1 cellular context compared by ENCODE assay signal in the genomic region with DNA sequence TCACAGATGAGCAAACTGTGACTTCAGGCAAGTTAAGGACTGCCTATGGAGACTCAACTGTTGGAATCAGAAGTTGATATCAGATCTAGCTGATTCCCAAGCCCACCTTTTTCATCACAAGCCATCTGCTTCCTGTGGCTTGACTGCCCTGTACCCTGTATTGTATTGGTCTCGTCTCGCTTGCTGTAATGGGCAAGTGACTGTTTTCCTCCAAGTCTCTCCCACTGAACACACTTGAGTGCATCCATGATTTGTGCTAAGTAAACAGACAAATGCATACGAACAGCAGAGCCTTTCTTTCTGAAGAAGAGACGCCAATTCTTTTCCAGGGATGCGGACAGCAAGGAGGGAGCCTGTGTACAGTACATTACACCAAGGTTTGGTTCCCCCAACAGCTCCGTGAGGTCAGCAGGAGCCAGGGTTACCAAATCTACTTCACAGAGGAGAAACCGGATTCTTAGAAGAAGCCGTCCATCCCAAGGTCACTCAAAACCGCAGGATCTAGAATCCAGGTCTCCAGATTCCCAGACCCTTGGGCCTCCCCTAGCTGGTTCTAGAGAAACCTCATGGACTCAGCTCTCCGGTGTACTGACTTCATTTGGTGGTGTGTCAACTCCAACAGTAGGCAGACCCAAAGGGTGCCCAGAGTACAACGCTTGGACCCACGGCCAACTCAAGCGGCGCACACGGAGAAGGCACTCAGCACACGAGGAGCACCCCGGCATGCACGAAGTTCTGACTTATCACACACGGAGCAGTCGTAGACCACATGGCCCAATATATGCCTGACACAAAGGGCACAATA.
TF ChIP-seq lines count a peak whose summit lies in the region.

No MANE protein-coding gene starts in this region.

TF ChIP-seq in GM12878, 131 proteins besides CTCF, POLR2A, EP300 and RAD21:
- TF ChIP-seq RB1 (IDR thresholded peaks at IDR 0.05; ENCODE audit: borderline replicate concordance), result no peak
- TF ChIP-seq ATF2 (IDR thresholded peaks at IDR 0.05; ENCODE audit: low read length), result no peak
- 0 out of 4 replicates have a peak, but pooled peaks of 1 of the 2 experiments have one; percentile 6 for TF ChIP-seq IKZF2 (IDR thresholded peaks at IDR 0.05)
- no peak for TF ChIP-seq PBX3 (IDR thresholded peaks at IDR 0.05; ENCODE audit: insufficient replicate concordance, low read depth, low read length)
TF ChIP-seq in GM12878: peak in this region for 1.
